Comparison of ENCODE assay signal across 8 cellular contexts in the genomic region with DNA sequence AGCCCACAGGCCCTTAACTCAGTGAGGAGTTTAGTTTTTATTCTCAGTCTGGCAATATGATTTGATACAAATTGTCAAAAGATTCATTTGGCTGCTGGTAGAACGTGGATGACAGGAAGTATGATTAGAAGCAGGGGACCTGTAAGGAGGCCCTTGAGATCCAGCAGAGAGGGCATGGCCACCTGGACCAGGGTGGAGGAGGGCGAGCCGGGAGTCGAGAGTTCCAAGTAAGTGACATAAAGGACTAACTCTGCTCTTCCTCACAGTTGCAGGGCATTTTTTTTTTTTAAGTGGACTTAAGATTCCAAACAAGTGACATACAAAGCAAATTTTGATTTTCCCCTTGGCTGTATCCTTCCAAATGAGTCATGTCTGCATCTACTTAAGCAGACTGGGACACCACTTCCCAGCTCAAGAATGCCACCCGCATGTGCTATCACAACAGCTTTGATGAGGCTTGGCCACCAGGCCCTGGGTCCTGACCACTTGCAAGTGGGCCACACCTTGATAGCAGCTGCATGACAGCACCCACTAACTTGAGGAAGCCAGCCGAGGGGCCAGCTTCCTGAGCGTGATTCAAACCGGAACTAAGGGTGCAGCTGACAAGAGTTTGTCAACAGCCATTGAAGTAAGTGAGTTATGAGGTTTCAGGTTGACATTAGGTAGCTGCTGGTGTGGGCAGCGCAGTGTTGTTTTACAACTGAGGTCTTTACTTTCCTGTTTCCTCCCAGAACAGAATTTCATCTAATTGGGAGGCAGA. TPM values are rescaled to one million over a fixed set of nuclear protein-coding genes. Genes with fewer than 3 reads are reported as not detected.
DNase-seq lines count a peak whose midpoint lies in the region; ATAC-seq and TF ChIP-seq lines count a peak whose summit lies in the region.

No MANE protein-coding gene starts in this region.

- H3K4me3 ChIP-seq in heart right ventricle, result peak overlapping the region in 1 of 10 donors; percentile 16

- TF ChIP-seq CTCF in heart right ventricle (IDR thresholded peaks at IDR 0.05), result no peak
- TF ChIP-seq CTCF in osteocyte (IDR thresholded peaks at IDR 0.05), result no peak
- no peak for TF ChIP-seq CTCF in nephron progenitor cell (IDR thresholded peaks at IDR 0.05)

- 53 to 64% methylated on average over 9 of the region's 9 CpGs for WGBS in heart right ventricle, 2 donors

- H3K9me3 Mint-ChIP-seq in osteocyte (ENCODE audit: unreplicated experiment) (no peaks in the 10 kb centered on the region), nephron progenitor cell (no peaks in the 10 kb centered on the region)

- peak; percentile 65 for DNase-seq in Daoy (ENCODE audit: low read depth)
- peak; percentile 46 for DNase-seq in activated T-cell treated with anti-CD3 and anti-CD28 coated beads for 1 hour (ENCODE audit: low read depth)
- DNase-seq in heart right ventricle, result peak in 1 of 2 donors; percentile 24
- peak; percentile 58 to 59 for DNase-seq in stimulated activated CD8-positive, alpha-beta memory T cell treated with anti-CD3 and anti-CD28 coated beads, Interleukin-15, amount 100 ng/mL, for 48 hours (ENCODE audit: low read depth in 2 of 2)
- DNase-seq in osteocyte (ENCODE audit: extremely low spot score, unreplicated experiment), result no peak
- DNase-seq in nephron progenitor cell, result no peak

- no peak overlapping the region for H3K4me3 Mint-ChIP-seq in osteocyte (ENCODE audit: unreplicated experiment)
- no peak overlapping the region for H3K4me3 Mint-ChIP-seq in nephron progenitor cell

- no peaks in the 10 kb centered on the region for H3K27me3 ChIP-seq in heart right ventricle

- peak overlapping the region; percentile 49 for H3K27ac ChIP-seq in KOPT-K1 (ENCODE audit: low read depth, low read length, poor library complexity, severe bottlenecking)
- H3K27ac ChIP-seq in heart right ventricle, result peak overlapping the region in 5 of 10 donors; percentile 11 to 73 (median 34)

- peaks cover 7% of the 10 kb centered on the region for H3K4me1 Mint-ChIP-seq in osteocyte (ENCODE audit: unreplicated experiment)
- peaks cover 30% of the 10 kb centered on the region for H3K4me1 Mint-ChIP-seq in nephron progenitor cell

- H3K36me3 ChIP-seq in KOPT-K1 (ENCODE audit: insufficient read depth, low read length), result no peaks in the 10 kb centered on the region
- H3K36me3 ChIP-seq in heart right ventricle, result no peaks in the 10 kb centered on the region

- ATAC-seq in GM21723 (IDR thresholded peaks at IDR 0.05; ENCODE audit: unreplicated experiment) (peak; percentile 93), heart right ventricle (peak in 6 of 8 donors; percentile 37 to 78 (median 57))

- intact Hi-C loops in heart right ventricle (cut with DNase I), result loop anchor here in 2 of 10 donors (5.0 to 10.0 kb wide), 3 partner anchors 73 to 283 kb away; no protein-coding TSS in a partner anchor

- H3K9me3 ChIP-seq in KOPT-K1 (ENCODE audit: insufficient read depth, low read length, poor library complexity, severe bottlenecking) (no peaks in the 10 kb centered on the region), heart right ventricle (no peaks in the 10 kb centered on the region)

- H3K4me1 ChIP-seq in heart right ventricle, result peaks cover 15 to 65% (median 43%) of the 10 kb centered on the region in 9 donors

- H3K36me3 Mint-ChIP-seq in osteocyte (ENCODE audit: unreplicated experiment) (peaks cover 2% of the 10 kb centered on the region), nephron progenitor cell (ENCODE audit: low read depth) (peaks cover 20% of the 10 kb centered on the region)

- no peak overlapping the region for H3K27ac Mint-ChIP-seq in osteocyte (ENCODE audit: unreplicated experiment)
- no peak overlapping the region for H3K27ac Mint-ChIP-seq in nephron progenitor cell

- H3K27me3 Mint-ChIP-seq in osteocyte (ENCODE audit: unreplicated experiment) (no peaks in the 10 kb centered on the region), nephron progenitor cell (ENCODE audit: low read depth, poor library complexity) (no peaks in the 10 kb centered on the region)

RNA-seq across cellular contexts. Expression of gene EPHA4, which starts 54.6 kb away (rescaled TPM):
- total RNA-seq in Daoy (2014; rRNA removed; shearing (Covaris generic)), result 5.1 and 7.5 TPM in 2 replicates
- total RNA-seq in heart right ventricle (10 to 100 TPM in 9 of 10 donors, 1 to 10 TPM in 1; 8.2 to 51.3 (median 21.1) TPM), osteocyte (16.7 and 16.8 TPM in 2 replicates)
- 10 to 100 TPM in 1 of 2 donors, 1 to 10 TPM in 1; 3.4 to 12.3 TPM for polyA plus RNA-seq in heart right ventricle

Comparison
In these comparisons a context has a peak if more than half of its experiments do, and no peak if none do; other contexts are left out.
1. DNase-seq: peak in Daoy (single experiment), activated T-cell treated with anti-CD3 and anti-CD28 coated beads for 1 hour (single experiment) and stimulated activated CD8-positive, alpha-beta memory T cell treated with anti-CD3 and anti-CD28 coated beads, Interleukin-15, amount 100 ng/mL, for 48 hours (2 of 2); none in osteocyte (single experiment) and nephron progenitor cell (single experiment).